8 cellular contexts compared by ENCODE assay signal in the genomic region with DNA sequence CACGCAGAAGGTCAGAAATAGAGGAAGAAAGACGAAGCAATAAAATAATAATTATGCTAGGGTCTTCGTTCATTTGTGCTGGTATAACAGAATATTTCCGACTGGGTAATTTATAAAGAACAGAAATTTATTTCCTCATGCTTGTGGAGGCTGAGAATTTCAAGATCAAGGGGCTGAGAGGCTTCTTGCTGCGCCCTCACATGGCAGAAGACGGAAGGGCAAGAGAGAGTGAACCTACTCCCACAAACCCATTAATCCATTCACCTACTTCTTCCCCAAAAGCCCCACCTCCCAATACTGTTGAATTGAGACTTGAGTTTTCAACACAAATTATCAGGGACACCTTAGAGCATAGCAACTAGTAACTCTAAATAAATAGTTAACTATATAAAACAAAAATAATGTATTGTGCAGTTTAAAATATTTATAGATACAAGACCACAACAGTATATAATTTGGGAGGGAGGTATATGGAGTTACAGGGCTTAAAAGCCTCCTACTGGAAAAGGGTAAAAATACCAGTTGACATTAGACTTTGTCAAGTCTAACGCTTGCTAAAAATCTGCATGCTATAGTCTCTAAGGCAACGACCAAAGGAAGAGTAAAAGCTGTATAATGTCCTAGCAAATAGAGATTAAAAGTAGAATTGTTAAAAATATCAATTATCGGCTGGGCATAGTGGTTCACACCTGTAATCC. TPM values are rescaled to one million over a fixed set of nuclear protein-coding genes. Genes with fewer than 3 reads are reported as not detected.
DNase-seq lines count a peak whose midpoint lies in the region; ATAC-seq and TF ChIP-seq lines count a peak whose summit lies in the region.

No MANE protein-coding gene starts in this region.

- H3K9me3 ChIP-seq in Caco-2 (no peaks in the 10 kb centered on the region), HEK293 (ENCODE audit: control insufficient read depth, insufficient read depth, low read depth, low read length) (no peaks in the 10 kb centered on the region), mammary epithelial cell (replicated peaks; ENCODE audit: insufficient read depth, low read length) (no peaks in the 10 kb centered on the region)

- H3K4me3 ChIP-seq in Caco-2 (ENCODE audit: low read depth, low read length) (no peak overlapping the region), HEK293 (ENCODE audit: low read depth, low read length) (no peak overlapping the region), mammary epithelial cell (replicated peaks in 1 of 3; ENCODE audit: insufficient read depth in 1 of 3, low read depth in 2 of 3, low read length in 3 of 3) (no peak overlapping the region)

- H3K4me2 ChIP-seq in mammary epithelial cell (ENCODE audit: insufficient read depth, low read depth, low read length) = no peak overlapping the region

- H3K27me3 ChIP-seq in Caco-2 (replicated peaks; ENCODE audit: control insufficient read depth, insufficient read depth, low read length) = no peaks in the 10 kb centered on the region
- H3K27me3 ChIP-seq in mammary epithelial cell (ENCODE audit: insufficient read depth, low read length) = peaks cover 3% of the 10 kb centered on the region

- no peak overlapping the region for H2AFZ ChIP-seq in mammary epithelial cell (ENCODE audit: low read depth, low read length)

- intact Hi-C loops in Caco-2 (cut with micrococcal nuclease; ENCODE audit: unreplicated experiment) = no loop called here
- intact Hi-C loops in mammary epithelial cell (cut with micrococcal nuclease) = loop anchor here (1.0 kb wide), 1 partner anchor 75 kb away; no protein-coding TSS in a partner anchor

- no peaks in the 10 kb centered on the region for H3K9me3 Mint-ChIP-seq in Caco-2 (ENCODE audit: unreplicated experiment)
- no peaks in the 10 kb centered on the region for H3K9me3 Mint-ChIP-seq in mesothelial cell of epicardium

- CTCF ChIA-PET in Caco-2 (lab: Charles Lee) = no interaction called here
- CTCF ChIA-PET in HEK293 (lab: Yijun Ruan, JAX) = interaction anchor here (0.6 to 1.6 kb wide), 10 partner anchors 9 to 359 kb away, joined by 3 to 7 read pairs (median 3); no protein-coding TSS in a partner anchor
- CTCF ChIA-PET in mammary epithelial cell (lab: Charles Lee; ENCODE audit: low non-redundant PET) = interaction anchor here (0.6 to 0.7 kb wide), 2 partner anchors 165 to 196 kb away, joined by 3 read pairs; no protein-coding TSS in a partner anchor

- no peak overlapping the region for H3K27ac Mint-ChIP-seq in Caco-2 (ENCODE audit: unreplicated experiment)
- no peak overlapping the region for H3K27ac Mint-ChIP-seq in mesothelial cell of epicardium

- DNase-seq in Caco-2 (peak; percentile 23 to 37), SK-MEL-5 (ENCODE audit: low read depth, low spot score) (peak; percentile 70), mammary epithelial cell (peak; percentile 12), mesothelial cell of epicardium (ENCODE audit: low spot score in 2 of 2, unreplicated experiment in 2 of 2) (no peak), NCI-H1105 treated with DMSO at 0.1 percent for 48 hours (lab: John Stamatoyannopoulos, UW) (no peak)

- 59% methylated on average over 9 of the region's 9 CpGs for WGBS in mammary epithelial cell (ENCODE audit: low coverage, missing lambda C conversion rate)

- H3K27ac ChIP-seq in HEK293 (ENCODE audit: extremely low read depth, low read depth, low read length) (no peak overlapping the region), mammary epithelial cell (ENCODE audit: insufficient read depth, low read depth, low read length) (no peak overlapping the region)

- no peak overlapping the region for H3K4me3 Mint-ChIP-seq in Caco-2 (ENCODE audit: unreplicated experiment)
- H3K4me3 Mint-ChIP-seq in mesothelial cell of epicardium = no peak overlapping the region

- in situ Hi-C loops in SK-MEL-5 (cut with HindIII; ENCODE audit: low pct_unique_long_range_greater_than_20kb, low sequenced_read_pairs) = no loop called here
- in situ Hi-C loops in mammary epithelial cell (cut with MboI; ENCODE audit: low sequenced_read_pairs in 2 of 2) = loop anchor here in 1 of 2 donors (25.0 kb wide), 1 partner anchor 88 kb away; no protein-coding TSS in a partner anchor

- no peaks in the 10 kb centered on the region for H3K79me2 ChIP-seq in mammary epithelial cell (ENCODE audit: insufficient read depth, low read length)

- no peaks in the 10 kb centered on the region for H4K20me1 ChIP-seq in mammary epithelial cell (ENCODE audit: insufficient read depth, low read length)

- H3K36me3 Mint-ChIP-seq in Caco-2 (ENCODE audit: insufficient read depth, unreplicated experiment) (no peaks in the 10 kb centered on the region), mesothelial cell of epicardium (peaks cover 8% of the 10 kb centered on the region)

- TF ChIP-seq CTCF in Caco-2 (IDR thresholded peaks at IDR 0.05; ENCODE audit: insufficient read depth in 1 of 2, low read depth in 1 of 2, low read length in 1 of 2, severe bottlenecking in 1 of 2, unreplicated experiment in 1 of 2) = peak; percentile 35 to 46
- TF ChIP-seq CTCF in HEK293 (tag by site-specific recombination; IDR thresholded peaks at IDR 0.05) = 0 out of 2 replicates have a peak, but pooled peaks have one; percentile 18
- TF ChIP-seq CTCF in mammary epithelial cell (conservative IDR thresholded peaks at IDR 0.05 in 1 of 2, IDR thresholded peaks at IDR 0.05 in 1 of 2; ENCODE audit: extremely low read depth in 1 of 2, insufficient read depth in 1 of 2, low read depth in 1 of 2, low read length in 2 of 2) = peak; percentile 59 to 78
- peak; percentile 32 for TF ChIP-seq CTCF in mesothelial cell of epicardium (IDR thresholded peaks at IDR 0.05; ENCODE audit: unreplicated experiment)

- no peak for ATAC-seq in GM19463 (IDR thresholded peaks at IDR 0.05; ENCODE audit: unreplicated experiment)
- no peak for ATAC-seq in GM18861 (IDR thresholded peaks at IDR 0.05; ENCODE audit: unreplicated experiment)

- H3K36me3 ChIP-seq in Caco-2 (ENCODE audit: control insufficient read depth, insufficient read depth, low read length) (no peaks in the 10 kb centered on the region), HEK293 (ENCODE audit: control insufficient read depth in 2 of 2, insufficient read depth in 1 of 2, low read length in 2 of 2) (no peaks in the 10 kb centered on the region), mammary epithelial cell (ENCODE audit: insufficient read depth, low read length) (no peaks in the 10 kb centered on the region)

- H3K9ac ChIP-seq in mammary epithelial cell (ENCODE audit: insufficient read depth, low read length) = no peak overlapping the region

- dilution Hi-C loops in mammary epithelial cell (cut with HindIII; ENCODE audit: low sequenced_read_pairs) = no loop called here

- H3K4me1 ChIP-seq in Caco-2 = no peaks in the 10 kb centered on the region
- no peaks in the 10 kb centered on the region for H3K4me1 ChIP-seq in HEK293 (ENCODE audit: control insufficient read depth, insufficient read depth, low read length)
- no peaks in the 10 kb centered on the region for H3K4me1 ChIP-seq in mammary epithelial cell (ENCODE audit: insufficient read depth, low read length)

- H3K4me1 Mint-ChIP-seq in Caco-2 (ENCODE audit: low read depth, unreplicated experiment) (no peaks in the 10 kb centered on the region), mesothelial cell of epicardium (no peaks in the 10 kb centered on the region)

- H3K27me3 Mint-ChIP-seq in Caco-2 (ENCODE audit: insufficient read depth, unreplicated experiment) (peaks cover 3% of the 10 kb centered on the region), mesothelial cell of epicardium (ENCODE audit: low read depth) (peaks cover 3% of the 10 kb centered on the region)

- POLR2A ChIA-PET in Caco-2 (lab: Charles Lee) = no interaction called here
- POLR2A ChIA-PET in HEK293 (lab: Yijun Ruan, JAX) = no interaction called here

- BruUV-seq in Caco-2 (replicated peaks; lab: Mats Ljungman, UMichigan) (no TSS peak), mammary epithelial cell (replicated peaks; lab: Mats Ljungman, UMichigan) (no TSS peak)

TF ChIP-seq in HEK293, 187 proteins besides CTCF, POLR2A, EP300 and RAD21:
- TF ChIP-seq ZNF2 (tag by site-specific recombination; IDR thresholded peaks at IDR 0.05) (0 out of 2 replicates have a peak, but pooled peaks have one; percentile 31), ZNF654 (tag by site-specific recombination; IDR thresholded peaks at IDR 0.05; ENCODE audit: low read depth) (peak; percentile 60), PRDM1 (tag by site-specific recombination; IDR thresholded peaks at IDR 0.05) (0 out of 2 replicates have a peak, but pooled peaks have one; percentile 17)
- TF ChIP-seq, protein P1, sequence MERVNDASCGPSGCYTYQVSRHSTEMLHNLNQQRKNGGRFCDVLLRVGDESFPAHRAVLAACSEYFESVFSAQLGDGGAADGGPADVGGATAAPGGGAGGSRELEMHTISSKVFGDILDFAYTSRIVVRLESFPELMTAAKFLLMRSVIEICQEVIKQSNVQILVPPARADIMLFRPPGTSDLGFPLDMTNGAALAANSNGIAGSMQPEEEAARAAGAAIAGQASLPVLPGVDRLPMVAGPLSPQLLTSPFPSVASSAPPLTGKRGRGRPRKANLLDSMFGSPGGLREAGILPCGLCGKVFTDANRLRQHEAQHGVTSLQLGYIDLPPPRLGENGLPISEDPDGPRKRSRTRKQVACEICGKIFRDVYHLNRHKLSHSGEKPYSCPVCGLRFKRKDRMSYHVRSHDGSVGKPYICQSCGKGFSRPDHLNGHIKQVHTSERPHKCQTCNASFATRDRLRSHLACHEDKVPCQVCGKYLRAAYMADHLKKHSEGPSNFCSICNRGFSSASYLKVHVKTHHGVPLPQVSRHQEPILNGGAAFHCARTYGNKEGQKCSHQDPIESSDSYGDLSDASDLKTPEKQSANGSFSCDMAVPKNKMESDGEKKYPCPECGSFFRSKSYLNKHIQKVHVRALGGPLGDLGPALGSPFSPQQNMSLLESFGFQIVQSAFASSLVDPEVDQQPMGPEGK (tag by site-specific recombination; IDR thresholded peaks at IDR 0.05) = no peak

RNA-seq across cellular contexts. Expression of a gene that starts 40.3 kb away (rescaled TPM):
- 22.4 and 24.1 TPM in 2 replicates for total RNA-seq in Caco-2 (2022)
- total RNA-seq in SK-MEL-5 (2014; rRNA removed; shearing (Covaris generic)) = 27.3 and 29.2 TPM in 2 replicates
- polyA plus RNA-seq in SK-MEL-5 (2015; cell fraction: cytosol; rRNA removed) = 18.4 and 21.0 TPM in 2 replicates
- 29.3 and 44.7 TPM in 2 replicates for polyA plus RNA-seq in SK-MEL-5 (2015; cell fraction: nucleus; rRNA removed)
- total RNA-seq in mammary epithelial cell = 10 to 100 TPM; 37.7 to 38.0 TPM
- 21.1 TPM for polyA plus RNA-seq in mammary epithelial cell
- 17.8 TPM for polyA minus RNA-seq in mammary epithelial cell
- 35.0 to 38.4 TPM (median 36.5 TPM) in 3 replicates for total RNA-seq in mesothelial cell of epicardium

Comparison
In these comparisons a context has a peak if more than half of its experiments do, and no peak if none do; other contexts are left out.
1. DNase-seq: peak in Caco-2 (2 of 2), SK-MEL-5 (single experiment) and mammary epithelial cell (single experiment); none in mesothelial cell of epicardium (0 of 2) and NCI-H1105 treated with DMSO at 0.1 percent for 48 hours (single experiment).
2. CTCF ChIP-seq: peak in every context shown above with its lines; median percentile 68 in mammary epithelial cell; 40 in Caco-2; 32 in mesothelial cell of epicardium; 18 in HEK293.